In the genomic region with DNA sequence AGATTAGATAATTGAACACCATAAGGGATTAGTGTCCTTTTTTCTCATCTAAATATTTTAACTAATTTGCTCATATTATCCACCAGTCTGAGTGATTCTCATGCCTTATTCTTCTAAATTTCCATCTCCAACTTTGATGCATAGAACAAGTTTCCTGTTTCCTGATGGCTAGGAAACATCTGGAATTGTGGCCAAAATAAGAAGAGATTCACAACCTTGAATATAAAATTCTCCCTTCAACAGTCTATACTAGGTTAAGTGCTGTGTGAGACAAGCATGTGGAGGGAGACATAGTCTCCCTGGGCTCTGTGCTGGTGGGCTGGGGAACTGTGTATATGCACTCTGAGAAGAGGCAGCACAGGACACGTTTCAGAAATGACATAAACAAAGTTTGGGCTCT, we compare ENCODE assay signal across 29 cellular contexts. TPM values are rescaled to one million over a fixed set of nuclear protein-coding genes. Genes with fewer than 3 reads are reported as not detected.
"Had no signal": no experiment of that assay in that cellular context is flagged by ENCODE, and none has a peak within 500 bp of the region (broad histone marks: within the 10 kb centered on the region; RNA-seq: fewer than 3 reads in every experiment).

No MANE protein-coding gene starts in this region.

- H3K4me3 Mint-ChIP-seq: naive thymus-derived CD8-positive, alpha-beta T cell; natural killer cell treated with Interleukin-12 subunit alpha and Interleukin-12 subunit beta and Interleukin-15 and Interleukin-18, amount 100 ng/mL, for 72 hours; neural progenitor cell; stimulated activated effector memory CD8-positive, alpha-beta T cell treated with anti-CD3 and anti-CD28 coated beads, Interleukin-12 subunit alpha, Interleukin-12 subunit beta, amount 100 ng/mL, for 72 hours; stimulated activated naive CD8-positive, alpha-beta T cell treated with anti-CD3 and anti-CD28 coated beads, Interleukin-15, amount 100 ng/mL, for 72 hours; type B pancreatic cell had no signal

- H3K79me2 ChIP-seq: parathyroid adenoma had no signal

- H3K4me1 Mint-ChIP-seq: naive thymus-derived CD8-positive, alpha-beta T cell; stimulated activated effector memory CD8-positive, alpha-beta T cell treated with anti-CD3 and anti-CD28 coated beads, Interleukin-12 subunit alpha, Interleukin-12 subunit beta, amount 100 ng/mL, for 72 hours; stimulated activated naive CD8-positive, alpha-beta T cell treated with anti-CD3 and anti-CD28 coated beads, Interleukin-15, amount 100 ng/mL, for 72 hours had no signal

- H3K27me3 ChIP-seq: neural progenitor cell, ovary, right lobe of liver, sigmoid colon, suprapubic skin, testis, tibial artery, transverse colon, upper lobe of right lung, uterus had no signal

- ATAC-seq: naive thymus-derived CD8-positive, alpha-beta T cell; natural killer cell treated with Interleukin-12 subunit alpha and Interleukin-12 subunit beta and Interleukin-15 and Interleukin-18, amount 100 ng/mL, for 72 hours; psoas muscle; right cardiac atrium; right lobe of liver; stimulated activated effector memory CD8-positive, alpha-beta T cell treated with anti-CD3 and anti-CD28 coated beads, Interleukin-12 subunit alpha, Interleukin-12 subunit beta, amount 100 ng/mL, for 72 hours; stimulated activated naive CD8-positive, alpha-beta T cell treated with anti-CD3 and anti-CD28 coated beads, Interleukin-15, amount 100 ng/mL, for 72 hours; stimulated activated naive CD8-positive, alpha-beta T cell treated with anti-CD3 and anti-CD28 coated beads, Interleukin-15, Interleukin-2, amounts not matched to agents 100 U/mL and 50 U/mL, for 24 hours had no signal

- H3K36me3 ChIP-seq: neural progenitor cell, ovary, right lobe of liver, sigmoid colon, suprapubic skin, tibial artery, transverse colon, upper lobe of right lung, uterus had no signal

- H2AFZ ChIP-seq: neural progenitor cell, parathyroid adenoma had no signal

- H3K27ac ChIP-seq: neural progenitor cell, ovary, parathyroid adenoma, psoas muscle, right lobe of liver, sigmoid colon, suprapubic skin, testis, tibial artery, transverse colon, upper lobe of right lung, uterus had no signal

- H3K4me3 ChIP-seq: neural progenitor cell, ovary, psoas muscle, right lobe of liver, sigmoid colon, suprapubic skin, testis, tibial artery, transverse colon, upper lobe of right lung, uterus had no signal

- H3K9me3 ChIP-seq: ovary, psoas muscle, right lobe of liver, sigmoid colon, suprapubic skin, testis, tibial artery, transverse colon, upper lobe of right lung, uterus had no signal

- H3K4me2 ChIP-seq: neural progenitor cell had no signal

- H3K4me1 ChIP-seq: parathyroid adenoma, right lobe of liver, suprapubic skin, testis, transverse colon, upper lobe of right lung, uterus had no signal

- H3K9me3 Mint-ChIP-seq: naive thymus-derived CD8-positive, alpha-beta T cell; natural killer cell treated with Interleukin-12 subunit alpha and Interleukin-12 subunit beta and Interleukin-15 and Interleukin-18, amount 100 ng/mL, for 72 hours; neural progenitor cell; stimulated activated effector memory CD8-positive, alpha-beta T cell treated with anti-CD3 and anti-CD28 coated beads, Interleukin-12 subunit alpha, Interleukin-12 subunit beta, amount 100 ng/mL, for 72 hours; stimulated activated naive CD8-positive, alpha-beta T cell treated with anti-CD3 and anti-CD28 coated beads, Interleukin-15, amount 100 ng/mL, for 72 hours; type B pancreatic cell had no signal

- H3K9ac ChIP-seq: neural progenitor cell, parathyroid adenoma had no signal

- DNase-seq: naive thymus-derived CD8-positive, alpha-beta T cell; occipital lobe; ovary; posterior cingulate gyrus; psoas muscle; right cardiac atrium; right lobe of liver; sigmoid colon; small intestine; stimulated activated CD4-positive, alpha-beta T cell treated with anti-CD3 and anti-CD28 coated beads, Interleukin-15, amount 100 ng/mL, for 24 hours; stimulated activated CD4-positive, alpha-beta T cell treated with anti-CD3 and anti-CD28 coated beads, Interleukin-2, amount 100 ng/mL, for 24 hours; stimulated activated CD4-positive, alpha-beta T cell treated with anti-CD3 and anti-CD28 coated beads, Interleukin-2, amount 100 ng/mL, for 48 hours; stimulated activated CD4-positive, alpha-beta T cell treated with anti-CD3 and anti-CD28 coated beads, Interleukin-4, amount 100 ng/mL, for 24 hours; stimulated activated naive CD4-positive, alpha-beta T cell; stimulated activated naive CD8-positive, alpha-beta T cell treated with anti-CD3 and anti-CD28 coated beads, Interleukin-15, amount 100 ng/mL, for 72 hours; stimulated activated naive CD8-positive, alpha-beta T cell treated with anti-CD3 and anti-CD28 coated beads, Interleukin-15, Interleukin-2, amounts not matched to agents 100 U/mL and 50 U/mL, for 24 hours; substantia nigra; testis; tibial artery; transverse colon; upper lobe of right lung; uterus had no signal

- H3K27ac Mint-ChIP-seq: naive thymus-derived CD8-positive, alpha-beta T cell; natural killer cell treated with Interleukin-12 subunit alpha and Interleukin-12 subunit beta and Interleukin-15 and Interleukin-18, amount 100 ng/mL, for 72 hours; neural progenitor cell; progenitor cell of endocrine pancreas; stimulated activated effector memory CD8-positive, alpha-beta T cell treated with anti-CD3 and anti-CD28 coated beads, Interleukin-12 subunit alpha, Interleukin-12 subunit beta, amount 100 ng/mL, for 72 hours; stimulated activated naive CD8-positive, alpha-beta T cell treated with anti-CD3 and anti-CD28 coated beads, Interleukin-15, amount 100 ng/mL, for 72 hours; type B pancreatic cell had no signal

- H3K36me3 Mint-ChIP-seq: naive thymus-derived CD8-positive, alpha-beta T cell; natural killer cell treated with Interleukin-12 subunit alpha and Interleukin-12 subunit beta and Interleukin-15 and Interleukin-18, amount 100 ng/mL, for 72 hours; neural progenitor cell; stimulated activated effector memory CD8-positive, alpha-beta T cell treated with anti-CD3 and anti-CD28 coated beads, Interleukin-12 subunit alpha, Interleukin-12 subunit beta, amount 100 ng/mL, for 72 hours; type B pancreatic cell had no signal

- H3K27me3 Mint-ChIP-seq: progenitor cell of endocrine pancreas, type B pancreatic cell had no signal

- FAIRE-seq: small intestine had no signal

RNA-seq across cellular contexts. Expression of a gene that starts 21.6 kb away (rescaled TPM):
- polyA plus RNA-seq: naive thymus-derived CD8-positive, alpha-beta T cell had no signal
